In the genomic region with DNA sequence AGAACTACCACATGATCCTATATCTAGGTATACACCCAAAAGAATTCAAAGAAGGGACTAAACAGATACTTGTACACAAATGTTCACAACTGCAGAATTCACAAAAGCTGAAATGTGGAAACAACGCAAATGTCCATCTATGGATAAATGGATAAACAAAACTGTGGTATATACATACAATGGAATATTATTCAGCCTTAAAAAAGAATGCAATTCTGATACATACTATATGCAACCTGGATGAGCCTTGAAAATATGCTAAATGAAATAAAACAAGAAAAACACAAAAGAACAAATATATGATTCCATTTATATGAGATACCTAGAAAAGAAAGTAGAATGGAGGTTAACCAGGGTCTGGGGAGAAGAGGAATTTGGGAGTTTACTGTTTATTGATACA, we compare ENCODE assay signal across 15 cellular contexts. TPM values are rescaled to one million over a fixed set of nuclear protein-coding genes. Genes with fewer than 3 reads are reported as not detected.
A peak's percentile ranks its signal among the peaks of the same experiment; 100 is the strongest.
DNase-seq lines count a peak whose midpoint lies in the region; ATAC-seq lines count a peak whose summit lies in the region.
"Had no signal": no experiment of that assay in that cellular context is flagged by ENCODE, and none has a peak within 500 bp of the region (broad histone marks: within the 10 kb centered on the region; RNA-seq: fewer than 3 reads in every experiment).

No MANE protein-coding gene starts in this region.

- CTCF ChIA-PET in activated CD4-positive, alpha-beta T cell treated with anti-CD3 and anti-CD28 coated beads for 36 hours (lab: Charles Lee): no interaction called here
- CTCF ChIA-PET in activated naive CD4-positive, alpha-beta T cell treated with anti-CD3 and anti-CD28 coated beads for 36 hours (lab: Charles Lee): no interaction called here

- H3K4me3 Mint-ChIP-seq in activated CD4-positive, alpha-beta T cell treated with anti-CD3 and anti-CD28 coated beads for 36 hours: no peak overlapping the region
- no peak overlapping the region for H3K4me3 Mint-ChIP-seq in activated naive CD4-positive, alpha-beta T cell treated with anti-CD3 and anti-CD28 coated beads for 36 hours
- no peak overlapping the region for H3K4me3 Mint-ChIP-seq in T-helper 17 cell

- intact Hi-C loops in activated CD4-positive, alpha-beta T cell treated with anti-CD3 and anti-CD28 coated beads for 36 hours (cut with DNase I, micrococcal nuclease): loop anchor here in 1 of 2 experiments (10.0 kb wide), 1 partner anchor 1422 kb away; a partner anchor contains a TSS
- intact Hi-C loops in activated naive CD4-positive, alpha-beta T cell treated with anti-CD3 and anti-CD28 coated beads for 36 hours (cut with micrococcal nuclease): no loop called here

- DNase-seq in activated CD4-positive, alpha-beta T cell treated with anti-CD3 and anti-CD28 coated beads for 36 hours: no peak
- DNase-seq in activated CD4-positive, alpha-beta T cell treated with anti-CD3 and anti-CD28 coated beads, Interleukin-2, amount 50 U/mL, for 4 hours: no peak
- no peak for DNase-seq in activated naive CD4-positive, alpha-beta T cell treated with anti-CD3 and anti-CD28 coated beads for 36 hours
- no peak for DNase-seq in activated naive CD4-positive, alpha-beta T cell (lab: John Stamatoyannopoulos, UW)
- DNase-seq in T-helper 17 cell (no peak), RKO (ENCODE audit: low spot score) (no peak)
- DNase-seq: 8988T; ACHN; CD4-positive, CD25-positive, alpha-beta regulatory T cell; DMS79; GM23248; H7; IMR-90 had no signal

- ATAC-seq in activated CD4-positive, alpha-beta T cell treated with anti-CD3 and anti-CD28 coated beads for 36 hours: no peak
- ATAC-seq in T-helper 17 cell: no peak
- no peak for ATAC-seq in HG03097 (IDR thresholded peaks at IDR 0.05; ENCODE audit: low FRiP score, unreplicated experiment)
- ATAC-seq: GM12878 had no signal

- no peaks in the 10 kb centered on the region for H3K9me3 ChIP-seq in T-helper 17 cell (ENCODE audit: control insufficient read depth, low read length, poor library complexity, severe bottlenecking)

- H3K27me3 Mint-ChIP-seq in activated CD4-positive, alpha-beta T cell treated with anti-CD3 and anti-CD28 coated beads for 36 hours: no peaks in the 10 kb centered on the region
- H3K27me3 Mint-ChIP-seq in activated naive CD4-positive, alpha-beta T cell treated with anti-CD3 and anti-CD28 coated beads for 36 hours (ENCODE audit: low read depth): no peaks in the 10 kb centered on the region
- H3K27me3 Mint-ChIP-seq in T-helper 17 cell: no peaks in the 10 kb centered on the region
- H3K27me3 Mint-ChIP-seq: CD4-positive, CD25-positive, alpha-beta regulatory T cell had no signal

- no peaks in the 10 kb centered on the region for H3K9me3 Mint-ChIP-seq in activated CD4-positive, alpha-beta T cell treated with anti-CD3 and anti-CD28 coated beads for 36 hours (ENCODE audit: low read depth)
- H3K9me3 Mint-ChIP-seq in activated naive CD4-positive, alpha-beta T cell treated with anti-CD3 and anti-CD28 coated beads for 36 hours: peaks cover 2% of the 10 kb centered on the region

- peak overlapping the region; percentile 58 for H3K27ac Mint-ChIP-seq in activated CD4-positive, alpha-beta T cell treated with anti-CD3 and anti-CD28 coated beads for 36 hours
- H3K27ac Mint-ChIP-seq in activated naive CD4-positive, alpha-beta T cell treated with anti-CD3 and anti-CD28 coated beads for 36 hours: peak overlapping the region; percentile 56
- H3K27ac Mint-ChIP-seq in T-helper 17 cell: peak overlapping the region; percentile 12
- H3K27ac Mint-ChIP-seq: CD4-positive, CD25-positive, alpha-beta regulatory T cell had no signal

- peaks cover 50% of the 10 kb centered on the region for H3K4me1 Mint-ChIP-seq in activated CD4-positive, alpha-beta T cell treated with anti-CD3 and anti-CD28 coated beads for 36 hours
- peaks cover 42% of the 10 kb centered on the region for H3K4me1 Mint-ChIP-seq in activated naive CD4-positive, alpha-beta T cell treated with anti-CD3 and anti-CD28 coated beads for 36 hours (ENCODE audit: low read depth)
- peaks cover 31% of the 10 kb centered on the region for H3K4me1 Mint-ChIP-seq in T-helper 17 cell

- POLR2A ChIA-PET in activated CD4-positive, alpha-beta T cell treated with anti-CD3 and anti-CD28 coated beads for 36 hours (lab: Charles Lee): no interaction called here

- H3K36me3 Mint-ChIP-seq in activated CD4-positive, alpha-beta T cell treated with anti-CD3 and anti-CD28 coated beads for 36 hours (ENCODE audit: low read depth): peaks cover 47% of the 10 kb centered on the region
- peaks cover 29% of the 10 kb centered on the region for H3K36me3 Mint-ChIP-seq in activated naive CD4-positive, alpha-beta T cell treated with anti-CD3 and anti-CD28 coated beads for 36 hours (ENCODE audit: low read depth)
- peaks cover 5% of the 10 kb centered on the region for H3K36me3 Mint-ChIP-seq in T-helper 17 cell (ENCODE audit: low read depth)

RNA-seq across cellular contexts. Expression of a gene that starts 7.2 kb away (rescaled TPM):
- total RNA-seq in activated CD4-positive, alpha-beta T cell treated with anti-CD3 and anti-CD28 coated beads for 36 hours: 10 to 100 TPM; 26.1 to 27.6 TPM
- total RNA-seq in activated naive CD4-positive, alpha-beta T cell treated with anti-CD3 and anti-CD28 coated beads for 36 hours: 10 to 100 TPM; 21.6 to 25.3 TPM
- total RNA-seq in T-helper 17 cell: 10 to 100 TPM; 71.6 to 77.0 TPM

RNA-seq across cellular contexts. Expression of a gene that starts 54.4 kb away (rescaled TPM):
- total RNA-seq in activated CD4-positive, alpha-beta T cell treated with anti-CD3 and anti-CD28 coated beads for 36 hours: 10 to 100 TPM; 12.8 to 13.1 TPM
- total RNA-seq in activated naive CD4-positive, alpha-beta T cell treated with anti-CD3 and anti-CD28 coated beads for 36 hours: 10 to 100 TPM; 11.3 to 12.9 TPM
- total RNA-seq in T-helper 17 cell: 10 to 100 TPM; 27.7 to 29.3 TPM

RNA-seq across cellular contexts. Expression of a gene that starts 54.6 kb away (rescaled TPM):
- total RNA-seq in activated CD4-positive, alpha-beta T cell treated with anti-CD3 and anti-CD28 coated beads for 36 hours: 10 to 100 TPM; 14.7 to 16.0 TPM
- 10 to 100 TPM; 12.9 to 13.2 TPM for total RNA-seq in activated naive CD4-positive, alpha-beta T cell treated with anti-CD3 and anti-CD28 coated beads for 36 hours
- 10 to 100 TPM; 18.2 to 19.1 TPM for total RNA-seq in T-helper 17 cell
